In genomic region chr15:82530606-82531379, GRCh38 we compare ENCODE assay signal across 8 cellular contexts. TPM values are rescaled to one million over a fixed set of nuclear protein-coding genes. Genes with fewer than 3 reads are reported as not detected.
A peak's percentile ranks its signal among the peaks of the same experiment; 100 is the strongest.
DNase-seq lines count a peak whose midpoint lies in the region; ATAC-seq and TF ChIP-seq lines count a peak whose summit lies in the region.

No MANE protein-coding gene starts in this region.

- H3K27me3 ChIP-seq in mammary epithelial cell (ENCODE audit: insufficient read depth, low read length): no peaks in the 10 kb centered on the region

- H3K27ac ChIP-seq in mammary epithelial cell (ENCODE audit: insufficient read depth, low read depth, low read length): no peak overlapping the region

- no peaks in the 10 kb centered on the region for H3K9me3 Mint-ChIP-seq in T-cell

- BruUV-seq in mammary epithelial cell (replicated peaks; lab: Mats Ljungman, UMichigan): no TSS peak

- H2AFZ ChIP-seq in mammary epithelial cell (ENCODE audit: low read depth, low read length): peak overlapping the region; percentile 83

- peaks cover 15% of the 10 kb centered on the region for H3K36me3 Mint-ChIP-seq in T-cell

- DNase-seq in T-cell: peak; percentile 31 to 79 (median 63)
- peak; percentile 74 for DNase-seq in mammary epithelial cell
- DNase-seq in left lobe of liver (ENCODE audit: low spot score): peak; percentile 80
- peak; percentile 41 for DNase-seq in stimulated activated CD8-positive, alpha-beta memory T cell treated with anti-CD3 and anti-CD28 coated beads, Interleukin-12 subunit alpha, Interleukin-12 subunit beta, amount 100 ng/mL, for 1 hour (ENCODE audit: low read depth)
- DNase-seq in NOMO-1 treated with DMSO at 0.1 percent for 48 hours (lab: John Stamatoyannopoulos, UW; ENCODE audit: unreplicated experiment): no peak
- no peak for DNase-seq in amniotic stem cell (lab: John Stamatoyannopoulos, UW)

- ATAC-seq in GM18498 (IDR thresholded peaks at IDR 0.05; ENCODE audit: unreplicated experiment): peak; percentile 92
- peak; percentile 84 for ATAC-seq in HG02973 (IDR thresholded peaks at IDR 0.05; ENCODE audit: unreplicated experiment)
- peak; percentile 83 to 91 (median 90) for ATAC-seq in T-cell (replicated peaks in 1 of 4)
- ATAC-seq in left lobe of liver: peak; percentile 98

- peak; percentile 67 to 79 for TF ChIP-seq CTCF in mammary epithelial cell (conservative IDR thresholded peaks at IDR 0.05 in 1 of 2, IDR thresholded peaks at IDR 0.05 in 1 of 2; ENCODE audit: extremely low read depth in 1 of 2, insufficient read depth in 1 of 2, low read depth in 1 of 2, low read length in 2 of 2)

- WGBS in mammary epithelial cell (ENCODE audit: low coverage, missing lambda C conversion rate): 11% methylated on average over 8 of the region's 10 CpGs

- no peaks in the 10 kb centered on the region for H3K9me3 ChIP-seq in mammary epithelial cell (replicated peaks; ENCODE audit: insufficient read depth, low read length)

- H4K20me1 ChIP-seq in mammary epithelial cell (ENCODE audit: insufficient read depth, low read length): no peaks in the 10 kb centered on the region

- H3K27ac Mint-ChIP-seq in T-cell: peak overlapping the region in 1 of 2 donors; percentile 53

- CTCF ChIA-PET in T-cell (lab: Charles Lee) (interaction anchor here (0.6 to 2.2 kb wide), 12 partner anchors 8 to 529 kb away, joined by 3 to 17 read pairs (median 4); partner anchors contain the start of genes RPS17 (in 2 of the 2), C15orf40 (in 1 of the 2) and RAMAC (in 1 of the 2)), mammary epithelial cell (lab: Charles Lee; ENCODE audit: low non-redundant PET) (interaction anchor here (0.5 to 0.7 kb wide), 6 partner anchors 9 to 582 kb away, joined by 3 to 10 read pairs (median 5); partner anchors contain the start of gene RPS17)

- H3K27me3 Mint-ChIP-seq in T-cell: no peaks in the 10 kb centered on the region

- POLR2A ChIA-PET in T-cell (lab: Charles Lee): interaction anchor here in 1 of 2 donors (1.1 kb wide), 2 partner anchors 10 to 283 kb away, joined by 3 to 5 read pairs; partner anchors contain the start of gene RPS17

- no peak overlapping the region for H3K9ac ChIP-seq in mammary epithelial cell (ENCODE audit: insufficient read depth, low read length)

- H3K79me2 ChIP-seq in mammary epithelial cell (ENCODE audit: insufficient read depth, low read length): peaks cover 1% of the 10 kb centered on the region

- intact Hi-C loops in mammary epithelial cell (cut with micrococcal nuclease): no loop called here

- peaks cover 5 to 9% (median 6%) of the 10 kb centered on the region in 3 donors for H3K4me1 Mint-ChIP-seq in T-cell

- dilution Hi-C loops in mammary epithelial cell (cut with HindIII; ENCODE audit: low sequenced_read_pairs): loop anchor here (25.0 kb wide), 1 partner anchor 118 kb away; no protein-coding TSS in a partner anchor

- H3K4me3 Mint-ChIP-seq in T-cell: peak overlapping the region; percentile 39 to 74 (median 65)

- H3K4me3 ChIP-seq in mammary epithelial cell (replicated peaks in 1 of 3; ENCODE audit: insufficient read depth in 1 of 3, low read depth in 2 of 3, low read length in 3 of 3): peak overlapping the region in 1 of 3 experiments; percentile 46

- H3K4me1 ChIP-seq in mammary epithelial cell (ENCODE audit: insufficient read depth, low read length): peaks cover 7% of the 10 kb centered on the region

- in situ Hi-C loops in mammary epithelial cell (cut with MboI; ENCODE audit: low sequenced_read_pairs in 2 of 2): loop anchor here (10.0 kb wide), 1 partner anchor 474 kb away; no protein-coding TSS in a partner anchor

- H3K4me2 ChIP-seq in mammary epithelial cell (ENCODE audit: insufficient read depth, low read depth, low read length): peak overlapping the region; percentile 69

- H3K36me3 ChIP-seq in mammary epithelial cell (ENCODE audit: insufficient read depth, low read length): peaks cover 6% of the 10 kb centered on the region

RNA-seq across cellular contexts. Expression of gene RPS17, which starts 9.5 kb away (rescaled TPM):
- total RNA-seq in T-cell (1,000 to 10,000 TPM; 2,045 to 2,777 (median 2,292) TPM), mammary epithelial cell (1,000 to 10,000 TPM; 1,069 to 1,616 TPM), left lobe of liver (478 TPM)
- polyA plus RNA-seq in mammary epithelial cell: 4,815 TPM
- polyA minus RNA-seq in mammary epithelial cell: 502 TPM

Comparison
In these comparisons a context has a peak if more than half of its experiments do, and no peak if none do; other contexts are left out.
1. DNase-seq: peak in T-cell (34 of 34), mammary epithelial cell (single experiment), left lobe of liver (single experiment) and stimulated activated CD8-positive, alpha-beta memory T cell treated with anti-CD3 and anti-CD28 coated beads, Interleukin-12 subunit alpha, Interleukin-12 subunit beta, amount 100 ng/mL, for 1 hour (single experiment); none in NOMO-1 treated with DMSO at 0.1 percent for 48 hours (single experiment) and amniotic stem cell (single experiment).
2. Peak in every context shown above with its lines, with median percentiles within 50 percentile points of each other: ATAC-seq.